10 cellular contexts compared by ENCODE assay signal in the genomic region with DNA sequence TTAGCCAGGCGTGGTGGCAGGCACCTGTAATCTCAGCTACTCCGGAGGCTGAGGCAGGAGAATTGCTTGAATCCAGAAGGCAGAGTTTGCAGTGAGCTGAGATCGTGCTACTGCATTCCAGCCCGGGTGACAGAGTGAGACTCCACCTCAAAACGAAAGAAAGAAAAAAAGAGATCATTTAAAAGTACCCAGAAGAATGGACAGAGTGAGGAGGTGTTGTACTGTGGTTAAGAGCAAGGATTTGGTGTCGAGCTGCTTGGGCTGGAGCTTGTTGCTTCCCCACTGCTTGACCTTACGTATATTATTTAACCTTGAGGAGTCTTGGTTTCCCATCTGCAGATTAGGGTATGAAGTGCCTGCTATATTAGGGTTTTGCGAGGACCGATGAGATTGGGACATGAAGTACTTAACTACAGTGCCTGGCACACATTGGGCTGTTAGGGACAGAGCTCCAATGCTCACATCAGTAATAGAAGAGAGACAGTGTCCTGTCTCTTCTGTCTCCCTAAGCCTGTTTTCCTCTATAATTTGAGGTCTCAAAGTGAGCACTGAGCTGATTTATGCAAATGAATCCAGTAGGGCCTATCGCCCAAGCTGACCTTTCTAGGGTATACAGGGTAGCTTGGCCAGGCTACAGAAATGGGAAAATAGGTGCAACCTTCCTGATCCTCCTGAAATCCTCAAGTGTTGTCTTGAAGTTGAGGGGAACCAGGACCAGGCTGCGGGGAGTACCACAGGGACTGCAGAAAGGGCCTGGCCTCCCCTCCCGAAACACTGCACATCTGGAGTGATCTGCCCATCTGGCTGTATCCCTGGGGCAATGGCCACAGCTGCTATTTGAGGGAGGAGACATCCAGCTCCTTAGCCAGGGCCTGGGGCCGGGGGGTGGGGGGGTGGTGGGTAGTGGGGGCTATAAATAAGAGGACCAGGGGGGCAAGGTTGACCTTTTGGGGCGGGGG. TPM values are rescaled to one million over a fixed set of nuclear protein-coding genes. Genes with fewer than 3 reads are reported as not detected.
A peak's percentile ranks its signal among the peaks of the same experiment; 100 is the strongest.
DNase-seq lines count a peak whose midpoint lies in the region; ATAC-seq and TF ChIP-seq lines count a peak whose summit lies in the region.
"Had no signal": no experiment of that assay in that cellular context is flagged by ENCODE, and none has a peak within 500 bp of the region (broad histone marks: within the 10 kb centered on the region; RNA-seq: fewer than 3 reads in every experiment).

No MANE protein-coding gene starts in this region.

- POLR2A ChIA-PET in activated CD8-positive, alpha-beta T cell treated with anti-CD3 and anti-CD28 coated beads, Interleukin-2, amount 10 ng/mL, durations not matched to agents 7 days and 5 days (lab: Charles Lee): interaction anchor here (0.6 to 16.4 kb wide), 3 partner anchors 10 to 134 kb away, joined by 3 to 642 read pairs (median 4); partner anchors contain the start of gene HDAC7

- H3K4me3 Mint-ChIP-seq in GM23338: no peak overlapping the region
- no peak overlapping the region for H3K4me3 Mint-ChIP-seq in activated CD8-positive, alpha-beta T cell treated with anti-CD3 and anti-CD28 coated beads, Interleukin-2, amount 10 ng/mL, durations not matched to agents 7 days and 5 days

- no peaks in the 10 kb centered on the region for H3K27me3 ChIP-seq in GM23338 (ENCODE audit: insufficient read depth)
- H3K27me3 ChIP-seq in left ventricle myocardium inferior (ENCODE audit: low read depth): no peaks in the 10 kb centered on the region

- H2AFZ ChIP-seq in GM23338: no peak overlapping the region

- TF ChIP-seq CTCF in GM23338 (conservative IDR thresholded peaks at IDR 0.05; ENCODE audit: low read depth in 2 of 2) (no peak), left ventricle myocardium inferior (IDR thresholded peaks at IDR 0.05; ENCODE audit: borderline replicate concordance) (no peak)

- peaks cover 42% of the 10 kb centered on the region for H3K4me1 Mint-ChIP-seq in GM23338
- peaks cover 89% of the 10 kb centered on the region for H3K4me1 Mint-ChIP-seq in activated CD8-positive, alpha-beta T cell treated with anti-CD3 and anti-CD28 coated beads, Interleukin-2, amount 10 ng/mL, durations not matched to agents 7 days and 5 days (ENCODE audit: low read depth)

- no peaks in the 10 kb centered on the region for H3K79me2 ChIP-seq in GM23338 (replicated peaks; ENCODE audit: insufficient read depth)

- intact Hi-C loops in left ventricle myocardium inferior (cut with micrococcal nuclease): no loop called here

- H3K4me3 ChIP-seq in GM23338: no peak overlapping the region
- peak overlapping the region; percentile 27 for H3K4me3 ChIP-seq in left ventricle myocardium inferior
- H3K4me3 ChIP-seq in skin epidermis: no peak overlapping the region

- ATAC-seq in GM23338: peak; percentile 9; the same call in 2 of the 3 replicates
- no peak for ATAC-seq in activated CD8-positive, alpha-beta T cell treated with anti-CD3 and anti-CD28 coated beads, Interleukin-2, amount 10 ng/mL, durations not matched to agents 7 days and 5 days
- ATAC-seq in GM19452 (IDR thresholded peaks at IDR 0.05; ENCODE audit: unreplicated experiment): no peak

- H3K27ac ChIP-seq in GM23338 (ENCODE audit: low read depth) (0 out of 2 replicates have a peak overlapping the region, but pooled peaks have one; percentile 55), left ventricle myocardium inferior (replicated peaks) (peak overlapping the region; percentile 99), skin epidermis (peak overlapping the region in 20 of 21 experiments; percentile 37 to 97 (median 84))
- H3K27ac ChIP-seq: WERI-Rb-1 had no signal

- H3K27ac Mint-ChIP-seq in GM23338: no peak overlapping the region; the same call in 1 of the 2 replicates
- peak overlapping the region; percentile 71 for H3K27ac Mint-ChIP-seq in activated CD8-positive, alpha-beta T cell treated with anti-CD3 and anti-CD28 coated beads, Interleukin-2, amount 10 ng/mL, durations not matched to agents 7 days and 5 days

- DNase-seq in GM23338 (ENCODE audit: low spot score) (no peak), left ventricle myocardium inferior (peak; percentile 57), RKO (ENCODE audit: low spot score) (no peak), SHP77 treated with DMSO at 0.1 percent for 48 hours (lab: John Stamatoyannopoulos, UW) (no peak), LoVo (ENCODE audit: low spot score) (no peak)
- no peak for DNase-seq in activated CD8-positive, alpha-beta T cell treated with anti-CD3 and anti-CD28 coated beads, Interleukin-2, amount 10 ng/mL, durations not matched to agents 7 days and 5 days
- DNase-seq: stimulated activated CD4-positive, alpha-beta T cell treated with anti-CD3 and anti-CD28 coated beads, Interleukin-1b, Interleukin-23, amount 100 ng/mL, for 48 hours; WERI-Rb-1 had no signal

- H3K27me3 Mint-ChIP-seq in GM23338 (ENCODE audit: insufficient read depth, low read depth, poor library complexity): peaks cover 7% of the 10 kb centered on the region
- H3K27me3 Mint-ChIP-seq in activated CD8-positive, alpha-beta T cell treated with anti-CD3 and anti-CD28 coated beads, Interleukin-2, amount 10 ng/mL, durations not matched to agents 7 days and 5 days (ENCODE audit: low read depth): no peaks in the 10 kb centered on the region

- no peaks in the 10 kb centered on the region for H3K9me3 ChIP-seq in left ventricle myocardium inferior (replicated peaks)

- H3K9me2 ChIP-seq in GM23338 (ENCODE audit: insufficient read depth): no peaks in the 10 kb centered on the region

- no peaks in the 10 kb centered on the region for H3F3A ChIP-seq in GM23338 (replicated peaks; ENCODE audit: low read depth)

- peaks cover 24% of the 10 kb centered on the region for H3K4me1 ChIP-seq in GM23338 (ENCODE audit: insufficient read depth)
- H3K4me1 ChIP-seq in left ventricle myocardium inferior: peaks cover 77% of the 10 kb centered on the region

- no peaks in the 10 kb centered on the region; the same call in 2 of the 3 replicates for H3K9me3 Mint-ChIP-seq in GM23338
- no peaks in the 10 kb centered on the region for H3K9me3 Mint-ChIP-seq in activated CD8-positive, alpha-beta T cell treated with anti-CD3 and anti-CD28 coated beads, Interleukin-2, amount 10 ng/mL, durations not matched to agents 7 days and 5 days (ENCODE audit: insufficient read depth)

- H3K36me3 ChIP-seq in GM23338 (ENCODE audit: insufficient read depth): no peaks in the 10 kb centered on the region
- H3K36me3 ChIP-seq in left ventricle myocardium inferior: no peaks in the 10 kb centered on the region
- H3K36me3 ChIP-seq: WERI-Rb-1 had no signal

- H3K36me3 Mint-ChIP-seq in GM23338 (ENCODE audit: low read depth): no peaks in the 10 kb centered on the region
- H3K36me3 Mint-ChIP-seq in activated CD8-positive, alpha-beta T cell treated with anti-CD3 and anti-CD28 coated beads, Interleukin-2, amount 10 ng/mL, durations not matched to agents 7 days and 5 days (ENCODE audit: low read depth): no peaks in the 10 kb centered on the region

- no peak overlapping the region for H3K4me2 ChIP-seq in GM23338

- CTCF ChIA-PET in activated CD8-positive, alpha-beta T cell treated with anti-CD3 and anti-CD28 coated beads, Interleukin-2, amount 10 ng/mL, durations not matched to agents 7 days and 5 days (lab: Charles Lee): interaction anchor here (0.9 to 21.0 kb wide), 4 partner anchors 10 to 113 kb away, joined by 3 to 1049 read pairs (median 26); partner anchors contain the start of gene HDAC7

- H4K20me1 ChIP-seq in GM23338 (replicated peaks; ENCODE audit: insufficient read depth): no peaks in the 10 kb centered on the region

TF ChIP-seq in GM23338, 12 proteins besides CTCF, POLR2A, EP300 and RAD21:
- no peak for TF ChIP-seq ETS1 (IDR thresholded peaks at IDR 0.05)
- TF ChIP-seq POLR2AphosphoS5 (IDR thresholded peaks at IDR 0.05; ENCODE audit: low read depth): no peak
- TF ChIP-seq ZNF114 (CRISPR knock-in tag; IDR thresholded peaks at IDR 0.05): no peak
- TF ChIP-seq EZH2 (IDR thresholded peaks at IDR 0.05; ENCODE audit: low read depth, unreplicated experiment): no peak
- no peak for TF ChIP-seq EZH2phosphoT487 (IDR thresholded peaks at IDR 0.05; ENCODE audit: unreplicated experiment)
- TF ChIP-seq STAT1 (IDR thresholded peaks at IDR 0.05; ENCODE audit: unreplicated experiment): no peak
- TF ChIP-seq CREB1 (CRISPR knock-in tag; IDR thresholded peaks at IDR 0.05; ENCODE audit: low read depth): no peak
- TF ChIP-seq JUNB (IDR thresholded peaks at IDR 0.05; ENCODE audit: unreplicated experiment): no peak
- TF ChIP-seq NANOG (IDR thresholded peaks at IDR 0.05; ENCODE audit: borderline replicate concordance): no peak

RNA-seq across cellular contexts. Expression of gene HDAC7, which starts 8.6 kb away (rescaled TPM):
- 55.1 and 60.1 TPM in 2 replicates for total RNA-seq in GM23338 (2014; rRNA removed; shearing (Covaris generic))
- 37.3 and 41.3 TPM in 2 replicates for polyA plus RNA-seq in GM23338 (2016; fragmentation: Nextera tagmentation; extraction: Ambion mirVana)
- total RNA-seq in activated CD8-positive, alpha-beta T cell treated with anti-CD3 and anti-CD28 coated beads, Interleukin-2, amount 10 ng/mL, durations not matched to agents 7 days and 5 days: 100 to 1,000 TPM; 180 to 207 TPM
- total RNA-seq in left ventricle myocardium inferior: 47.1 TPM

RNA-seq across cellular contexts. Expression of gene SLC48A1, which starts 55.2 kb away (rescaled TPM):
- total RNA-seq in GM23338 (2014; rRNA removed; shearing (Covaris generic)): 9.0 and 16.8 TPM in 2 replicates
- 5.8 TPM in 2 replicates for polyA plus RNA-seq in GM23338 (2016; fragmentation: Nextera tagmentation; extraction: Ambion mirVana)
- total RNA-seq in activated CD8-positive, alpha-beta T cell treated with anti-CD3 and anti-CD28 coated beads, Interleukin-2, amount 10 ng/mL, durations not matched to agents 7 days and 5 days: 1 to 10 TPM; 7.0 to 8.1 TPM
- 25.3 TPM for total RNA-seq in left ventricle myocardium inferior
